Comparison of ENCODE assay signal across 20 cellular contexts in genomic region chr7:75559355-75559986, GRCh38.
DNase-seq lines count a peak whose midpoint lies in the region; ATAC-seq and TF ChIP-seq lines count a peak whose summit lies in the region.
"Had no signal": no experiment of that assay in that cellular context is flagged by ENCODE, and none has a peak within 500 bp of the region (broad histone marks: within the 10 kb centered on the region; RNA-seq: fewer than 3 reads in every experiment).

No MANE protein-coding gene starts in this region.

- H3K4me2 ChIP-seq in neuronal stem cell (ENCODE audit: insufficient read depth, low read length, poor library complexity, severe bottlenecking) = no peak overlapping the region

- in situ Hi-C loops in ACHN (cut with HindIII; ENCODE audit: low pct_ligation_motif_present, low pct_unique_long_range_greater_than_20kb, low sequenced_read_pairs) (no loop called here), Panc1 (cut with HindIII; ENCODE audit: low pct_unique_long_range_greater_than_20kb, low sequenced_read_pairs) (no loop called here)

- no peak for TF ChIP-seq CTCF in Panc1 (IDR thresholded peaks at IDR 0.05)
- no peak for TF ChIP-seq CTCF in fibroblast of villous mesenchyme (IDR thresholded peaks at IDR 0.05; ENCODE audit: insufficient read depth, low read depth, low read length)

- no peak overlapping the region for H2AFZ ChIP-seq in neuronal stem cell (ENCODE audit: low read length)

- H3K4me1 ChIP-seq in Panc1 (ENCODE audit: control insufficient read depth, insufficient read depth, low read length) = no peaks in the 10 kb centered on the region
- H3K4me1 ChIP-seq in neuronal stem cell (ENCODE audit: control insufficient read depth in 2 of 2, insufficient read depth in 1 of 2, low read depth in 1 of 2, low read length in 2 of 2) = no peaks in the 10 kb centered on the region
- H3K4me1 ChIP-seq: adrenal gland, right atrium auricular region had no signal

- no peak overlapping the region for H2AK5ac ChIP-seq in neuronal stem cell (ENCODE audit: low read depth, low read length)

- peak overlapping the region; percentile 56 for H3K23ac ChIP-seq in neuronal stem cell (ENCODE audit: low read depth, low read length, poor library complexity)

- no peak overlapping the region for H2BK120ac ChIP-seq in neuronal stem cell (ENCODE audit: low read depth, low read length)

- H3K27me3 ChIP-seq in Panc1 (ENCODE audit: control insufficient read depth, insufficient read depth, low read length) (no peaks in the 10 kb centered on the region), neuronal stem cell (ENCODE audit: control insufficient read depth in 3 of 3, insufficient read depth in 3 of 3, low read depth in 1 of 3, low read length in 3 of 3) (no peaks in the 10 kb centered on the region)
- H3K27me3 ChIP-seq: adrenal gland, heart right ventricle, right atrium auricular region, stomach had no signal

- DNase-seq in ACHN (peak; percentile 97), Panc1 (ENCODE audit: low read depth, low spot score) (no peak), fibroblast of villous mesenchyme (ENCODE audit: low read depth) (peak; percentile 81), neuronal stem cell (ENCODE audit: low spot score) (no peak), DMS53 treated with DMSO at 0.1 percent for 48 hours (lab: John Stamatoyannopoulos, UW; ENCODE audit: unreplicated experiment) (no peak), SIG-M5 (lab: John Stamatoyannopoulos, UW) (no peak)
- DNase-seq: activated CD4-positive, alpha-beta T cell treated with anti-CD3 and anti-CD28 coated beads for 1 hour; activated CD8-positive, alpha-beta T cell treated with anti-CD3 and anti-CD28 coated beads, Interleukin-2, amount 10 ng/mL, durations not matched to agents 7 days and 5 days; activated T-cell treated with anti-CD3 and anti-CD28 coated beads, Interleukin-2, amount 50 U/mL, for 24 hours; adrenal gland; central memory CD4-positive, alpha-beta T cell; GOT3; heart right ventricle; NCI-H1105 treated with DMSO at 0.1 percent for 48 hours; stomach; SW 1271 had no signal

- POLR2A ChIA-PET in Panc1 (lab: Charles Lee) = no interaction called here

- H3K9ac ChIP-seq in neuronal stem cell (ENCODE audit: low read depth, low read length, poor library complexity) = no peak overlapping the region

- H2BK5ac ChIP-seq in neuronal stem cell (ENCODE audit: low read length) = no peak overlapping the region

- no peak overlapping the region for H3K14ac ChIP-seq in neuronal stem cell (ENCODE audit: low read length)

- no peak overlapping the region for H2BK15ac ChIP-seq in neuronal stem cell (ENCODE audit: low read length)

- no peak overlapping the region for H3K18ac ChIP-seq in neuronal stem cell (ENCODE audit: low read length)

- H3K4me3 ChIP-seq in Panc1 (ENCODE audit: low read depth in 2 of 2, low read length in 2 of 2) (no peak overlapping the region), fibroblast of villous mesenchyme (ENCODE audit: low read depth, low read length) (no peak overlapping the region), neuronal stem cell (ENCODE audit: low read length in 2 of 2) (no peak overlapping the region)
- H3K4me3 ChIP-seq: adrenal gland, heart right ventricle, right atrium auricular region, stomach had no signal

- H3K79me1 ChIP-seq in neuronal stem cell (ENCODE audit: low read depth, low read length) = peaks cover 1% of the 10 kb centered on the region

- CTCF ChIA-PET in Panc1 (lab: Charles Lee) = no interaction called here

- no TSS peak for BruUV-seq in Panc1 (replicated peaks; lab: Mats Ljungman, UMichigan)

- H3K27ac ChIP-seq in Panc1 (ENCODE audit: low read length) (no peak overlapping the region), neuronal stem cell (replicated peaks; ENCODE audit: low read length) (no peak overlapping the region)
- H3K27ac ChIP-seq: adrenal gland, heart right ventricle, right atrium auricular region, stomach had no signal

- H2BK12ac ChIP-seq in neuronal stem cell (ENCODE audit: low read length) = no peak overlapping the region

- no peak overlapping the region for H3K4ac ChIP-seq in neuronal stem cell (ENCODE audit: low read length)

- H3K36me3 ChIP-seq in Panc1 (ENCODE audit: control insufficient read depth, insufficient read depth, low read length) = no peaks in the 10 kb centered on the region
- H3K36me3 ChIP-seq in neuronal stem cell (replicated peaks in 1 of 2; ENCODE audit: control insufficient read depth in 2 of 2, insufficient read depth in 2 of 2, low read length in 2 of 2) = peaks cover 57 to 93% of the 10 kb centered on the region in 2 donors

- H3K9me3 ChIP-seq in Panc1 (ENCODE audit: control insufficient read depth, insufficient read depth, low read depth, low read length) = no peaks in the 10 kb centered on the region
- H3K9me3 ChIP-seq in neuronal stem cell (replicated peaks in 1 of 2; ENCODE audit: control insufficient read depth in 2 of 2, insufficient read depth in 1 of 2, low read depth in 1 of 2, low read length in 2 of 2) = no peaks in the 10 kb centered on the region
- H3K9me3 ChIP-seq: adrenal gland, heart right ventricle, right atrium auricular region, stomach had no signal

- intact Hi-C loops in Panc1 (cut with micrococcal nuclease; ENCODE audit: unreplicated experiment) = no loop called here

- ATAC-seq in Panc1 (0 out of 2 replicates have a peak, but pooled peaks have one; percentile 60), GM18858 (IDR thresholded peaks at IDR 0.05; ENCODE audit: unreplicated experiment) (no peak), HG03342 (IDR thresholded peaks at IDR 0.05; ENCODE audit: unreplicated experiment) (no peak)
- ATAC-seq: activated CD8-positive, alpha-beta T cell treated with anti-CD3 and anti-CD28 coated beads, Interleukin-2, amount 10 ng/mL, durations not matched to agents 7 days and 5 days; heart right ventricle; Right ventricle myocardium inferior had no signal

- no peak overlapping the region for H4K91ac ChIP-seq in neuronal stem cell (ENCODE audit: low read depth, low read length, poor library complexity)

- WGBS in neuronal stem cell (ENCODE audit: extremely low coverage in 2 of 2, insufficient read length in 2 of 2, insufficient replicate concordance in 1 of 2), 2 donors = no CpG with 5 or more reads among the region's 29 CpGs

- no peak overlapping the region for H4K8ac ChIP-seq in neuronal stem cell (ENCODE audit: low read depth, low read length)

Comparison
In these comparisons a context has a peak if more than half of its experiments do, and no peak if none do; other contexts are left out.
1. DNase-seq: peak in ACHN (single experiment) and fibroblast of villous mesenchyme (single experiment); none in Panc1 (single experiment), neuronal stem cell (single experiment), DMS53 treated with DMSO at 0.1 percent for 48 hours (single experiment) and SIG-M5 (single experiment).